In the genomic region with DNA sequence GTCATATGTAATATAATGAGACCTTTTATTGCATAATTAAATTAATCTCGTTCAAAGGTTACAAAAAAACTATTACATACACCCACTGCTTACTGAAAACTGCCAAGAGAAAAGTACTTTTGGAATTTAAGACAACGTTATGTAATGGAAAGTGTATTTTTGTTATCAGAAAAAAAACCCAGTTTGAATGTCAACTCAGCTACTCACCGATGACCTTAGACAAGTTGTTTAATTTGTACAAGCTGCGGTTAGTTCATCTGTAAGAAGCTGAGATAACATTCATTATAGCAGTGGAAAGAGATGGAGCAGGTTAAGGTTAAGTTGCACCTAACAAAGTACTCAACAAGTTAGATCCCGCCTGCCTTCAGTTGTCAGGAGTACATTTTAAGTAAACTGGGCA, we compare ENCODE assay signal across 1 cellular context.
TF ChIP-seq lines count a peak whose summit lies in the region.

No MANE protein-coding gene starts in this region.

TF ChIP-seq in GM23338, 12 proteins besides CTCF, POLR2A, EP300 and RAD21 (continued from another document):
- TF ChIP-seq, protein P1, sequence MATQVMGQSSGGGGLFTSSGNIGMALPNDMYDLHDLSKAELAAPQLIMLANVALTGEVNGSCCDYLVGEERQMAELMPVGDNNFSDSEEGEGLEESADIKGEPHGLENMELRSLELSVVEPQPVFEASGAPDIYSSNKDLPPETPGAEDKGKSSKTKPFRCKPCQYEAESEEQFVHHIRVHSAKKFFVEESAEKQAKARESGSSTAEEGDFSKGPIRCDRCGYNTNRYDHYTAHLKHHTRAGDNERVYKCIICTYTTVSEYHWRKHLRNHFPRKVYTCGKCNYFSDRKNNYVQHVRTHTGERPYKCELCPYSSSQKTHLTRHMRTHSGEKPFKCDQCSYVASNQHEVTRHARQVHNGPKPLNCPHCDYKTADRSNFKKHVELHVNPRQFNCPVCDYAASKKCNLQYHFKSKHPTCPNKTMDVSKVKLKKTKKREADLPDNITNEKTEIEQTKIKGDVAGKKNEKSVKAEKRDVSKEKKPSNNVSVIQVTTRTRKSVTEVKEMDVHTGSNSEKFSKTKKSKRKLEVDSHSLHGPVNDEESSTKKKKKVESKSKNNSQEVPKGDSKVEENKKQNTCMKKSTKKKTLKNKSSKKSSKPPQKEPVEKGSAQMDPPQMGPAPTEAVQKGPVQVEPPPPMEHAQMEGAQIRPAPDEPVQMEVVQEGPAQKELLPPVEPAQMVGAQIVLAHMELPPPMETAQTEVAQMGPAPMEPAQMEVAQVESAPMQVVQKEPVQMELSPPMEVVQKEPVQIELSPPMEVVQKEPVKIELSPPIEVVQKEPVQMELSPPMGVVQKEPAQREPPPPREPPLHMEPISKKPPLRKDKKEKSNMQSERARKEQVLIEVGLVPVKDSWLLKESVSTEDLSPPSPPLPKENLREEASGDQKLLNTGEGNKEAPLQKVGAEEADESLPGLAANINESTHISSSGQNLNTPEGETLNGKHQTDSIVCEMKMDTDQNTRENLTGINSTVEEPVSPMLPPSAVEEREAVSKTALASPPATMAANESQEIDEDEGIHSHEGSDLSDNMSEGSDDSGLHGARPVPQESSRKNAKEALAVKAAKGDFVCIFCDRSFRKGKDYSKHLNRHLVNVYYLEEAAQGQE (IDR thresholded peaks at IDR 0.05; ENCODE audit: unreplicated experiment), result no peak
- no peak for TF ChIP-seq ZNF331 (CRISPR knock-in tag; IDR thresholded peaks at IDR 0.05; ENCODE audit: low read depth)
- TF ChIP-seq NANOG (IDR thresholded peaks at IDR 0.05; ENCODE audit: borderline replicate concordance), result no peak
- TF ChIP-seq, protein P2, sequence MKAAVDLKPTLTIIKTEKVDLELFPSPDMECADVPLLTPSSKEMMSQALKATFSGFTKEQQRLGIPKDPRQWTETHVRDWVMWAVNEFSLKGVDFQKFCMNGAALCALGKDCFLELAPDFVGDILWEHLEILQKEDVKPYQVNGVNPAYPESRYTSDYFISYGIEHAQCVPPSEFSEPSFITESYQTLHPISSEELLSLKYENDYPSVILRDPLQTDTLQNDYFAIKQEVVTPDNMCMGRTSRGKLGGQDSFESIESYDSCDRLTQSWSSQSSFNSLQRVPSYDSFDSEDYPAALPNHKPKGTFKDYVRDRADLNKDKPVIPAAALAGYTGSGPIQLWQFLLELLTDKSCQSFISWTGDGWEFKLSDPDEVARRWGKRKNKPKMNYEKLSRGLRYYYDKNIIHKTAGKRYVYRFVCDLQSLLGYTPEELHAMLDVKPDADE (IDR thresholded peaks at IDR 0.05), result no peak
- TF ChIP-seq STAT1 (IDR thresholded peaks at IDR 0.05; ENCODE audit: unreplicated experiment), result no peak
- no peak for TF ChIP-seq CREB1 (CRISPR knock-in tag; IDR thresholded peaks at IDR 0.05; ENCODE audit: low read depth)
- TF ChIP-seq JUNB (IDR thresholded peaks at IDR 0.05; ENCODE audit: unreplicated experiment), result no peak
- no peak for TF ChIP-seq EZH2phosphoT487 (IDR thresholded peaks at IDR 0.05; ENCODE audit: unreplicated experiment)
- TF ChIP-seq ZNF114 (CRISPR knock-in tag; IDR thresholded peaks at IDR 0.05), result no peak
- TF ChIP-seq EZH2 (IDR thresholded peaks at IDR 0.05; ENCODE audit: low read depth, unreplicated experiment), result no peak
- no peak for TF ChIP-seq POLR2AphosphoS5 (IDR thresholded peaks at IDR 0.05; ENCODE audit: low read depth)
